14 cellular contexts compared by ENCODE assay signal in genomic region chr1:11685210-11685752, GRCh38. TPM values are rescaled to one million over a fixed set of nuclear protein-coding genes. Genes with fewer than 3 reads are reported as not detected.
"Had no signal": no experiment of that assay in that cellular context is flagged by ENCODE, and none has a peak within 500 bp of the region (broad histone marks: within the 10 kb centered on the region; RNA-seq: fewer than 3 reads in every experiment).

No MANE protein-coding gene starts in this region.

- H3K27ac Mint-ChIP-seq: activated CD4-positive, alpha-beta T cell treated with anti-CD3 and anti-CD28 coated beads for 36 hours; activated naive CD8-positive, alpha-beta T cell; T-helper 2 cell treated with Interferon-gamma antibody and Interleukin-4, amounts not matched to agents 5 μg/mL and 100 μg/mL, for 36 hours had no signal

- H3K4me3 Mint-ChIP-seq: activated CD4-positive, alpha-beta T cell treated with anti-CD3 and anti-CD28 coated beads for 36 hours; activated naive CD8-positive, alpha-beta T cell; T-helper 2 cell treated with Interferon-gamma antibody and Interleukin-4, amounts not matched to agents 5 μg/mL and 100 μg/mL, for 36 hours had no signal

- ATAC-seq: activated CD4-positive, alpha-beta T cell treated with anti-CD3 and anti-CD28 coated beads for 36 hours; esophagus mucosa; gastroesophageal sphincter; heart left ventricle; left ventricle myocardium superior had no signal

- H3K9me3 ChIP-seq: gastroesophageal sphincter, heart left ventricle, thyroid gland had no signal

- H3K36me3 Mint-ChIP-seq: activated naive CD8-positive, alpha-beta T cell had no signal

- DNase-seq: activated CD4-positive, alpha-beta T cell treated with anti-CD3 and anti-CD28 coated beads for 36 hours; activated CD4-positive, alpha-beta T cell treated with anti-CD3 and anti-CD28 coated beads, Interleukin-2, amount 50 U/mL, for 48 hours; effector CD4-positive, alpha-beta T cell; heart left ventricle; left ventricle myocardium superior; retina; stimulated activated naive CD4-positive, alpha-beta T cell treated with Interleukin-2 at 50 U/mL for 16 hours; thyroid gland had no signal

- H3K4me3 ChIP-seq: gastroesophageal sphincter, heart left ventricle, thyroid gland had no signal

- H3K9me3 Mint-ChIP-seq: T-helper 2 cell treated with Interferon-gamma antibody and Interleukin-4, amounts not matched to agents 5 μg/mL and 100 μg/mL, for 36 hours had no signal

- H3K27ac ChIP-seq: gastroesophageal sphincter, heart left ventricle, thyroid gland had no signal

- H3K36me3 ChIP-seq: gastroesophageal sphincter, heart left ventricle, thyroid gland had no signal

RNA-seq across cellular contexts. Expression of gene DRAXIN, which starts 6.2 kb away (rescaled TPM):
- total RNA-seq: bronchial epithelial cell, omental fat pad, thyroid gland had no signal
